ENCODE assay signal across 20 cellular contexts in genomic region chr3:124611520-124611919, GRCh38.
"Had no signal": no experiment of that assay in that cellular context is flagged by ENCODE, and none has a peak within 500 bp of the region (broad histone marks: within the 10 kb centered on the region; RNA-seq: fewer than 3 reads in every experiment).

No MANE protein-coding gene starts in this region.

- DNase-seq: activated CD4-positive, alpha-beta T cell treated with anti-CD3 and anti-CD28 coated beads for 1 hour; activated CD4-positive, alpha-beta T cell treated with anti-CD3 and anti-CD28 coated beads, Interleukin-2, amount 50 U/mL, for 1 hour; activated T-cell treated with anti-CD3 and anti-CD28 coated beads, Interleukin-2, amount 50 U/mL, for 24 hours; brain microvascular endothelial cell; esophagus squamous epithelium; gastrocnemius medialis; hypothalamus; naive B cell; nucleus accumbens; spleen; stimulated activated CD4-positive, alpha-beta T cell treated with anti-CD3 and anti-CD28 coated beads, Interleukin-4, amount 100 ng/mL, for 24 hours; stimulated activated naive CD8-positive, alpha-beta T cell treated with anti-CD3 and anti-CD28 coated beads, Interleukin-15, Interleukin-2, amounts not matched to agents 100 U/mL and 50 U/mL, for 24 hours; WERI-Rb-1 had no signal

- H3K27ac Mint-ChIP-seq: activated T-cell treated with anti-CD3 and anti-CD28 coated beads, Interleukin-2, amount 50 U/mL, for 24 hours; activated T-helper 17 cell treated with anti-CD3 and anti-CD28 coated beads, Interleukin-2, amount 50 U/mL, for 72 hours; memory B cell had no signal

- ATAC-seq: activated naive CD4-positive, alpha-beta T cell treated with anti-CD3 and anti-CD28 coated beads, Interleukin-2, amount 50 U/mL, for 72 hours; activated T-helper 17 cell treated with anti-CD3 and anti-CD28 coated beads, Interleukin-2, amount 50 U/mL, for 72 hours; gastrocnemius medialis; stimulated activated naive CD8-positive, alpha-beta T cell treated with anti-CD3 and anti-CD28 coated beads, Interleukin-15, Interleukin-2, amounts not matched to agents 100 U/mL and 50 U/mL, for 24 hours had no signal

- H3K36me3 Mint-ChIP-seq: activated naive CD4-positive, alpha-beta T cell treated with anti-CD3 and anti-CD28 coated beads, Interleukin-2, amount 50 U/mL, for 72 hours; memory B cell; naive B cell had no signal

- H3K4me1 ChIP-seq: ascending aorta, parathyroid adenoma had no signal

- H3K4me3 ChIP-seq: ascending aorta, coronary artery, esophagus squamous epithelium, gastrocnemius medialis, spleen had no signal

- H3K4me3 Mint-ChIP-seq: activated T-cell treated with anti-CD3 and anti-CD28 coated beads, Interleukin-2, amount 50 U/mL, for 24 hours; activated T-helper 17 cell treated with anti-CD3 and anti-CD28 coated beads, Interleukin-2, amount 50 U/mL, for 72 hours; central memory CD8-positive, alpha-beta T cell; memory B cell; naive B cell had no signal

- H3K27ac ChIP-seq: ascending aorta, brain microvascular endothelial cell, coronary artery, esophagus squamous epithelium, gastrocnemius medialis, parathyroid adenoma, WERI-Rb-1 had no signal

- H3K9me3 Mint-ChIP-seq: activated T-cell treated with anti-CD3 and anti-CD28 coated beads, Interleukin-2, amount 50 U/mL, for 24 hours; activated T-helper 17 cell treated with anti-CD3 and anti-CD28 coated beads, Interleukin-2, amount 50 U/mL, for 72 hours; central memory CD8-positive, alpha-beta T cell; memory B cell; naive B cell had no signal

- H3K27me3 Mint-ChIP-seq: activated T-cell treated with anti-CD3 and anti-CD28 coated beads, Interleukin-2, amount 50 U/mL, for 24 hours; memory B cell; naive B cell had no signal

- H3K9me3 ChIP-seq: ascending aorta, esophagus squamous epithelium, gastrocnemius medialis, spleen had no signal

- H3K27me3 ChIP-seq: ascending aorta, brain microvascular endothelial cell, esophagus squamous epithelium, gastrocnemius medialis, spleen had no signal

- H3K4me1 Mint-ChIP-seq: activated T-helper 17 cell treated with anti-CD3 and anti-CD28 coated beads, Interleukin-2, amount 50 U/mL, for 72 hours had no signal

- H3K36me3 ChIP-seq: brain microvascular endothelial cell, esophagus squamous epithelium, gastrocnemius medialis, spleen, WERI-Rb-1 had no signal
